In the genomic region with DNA sequence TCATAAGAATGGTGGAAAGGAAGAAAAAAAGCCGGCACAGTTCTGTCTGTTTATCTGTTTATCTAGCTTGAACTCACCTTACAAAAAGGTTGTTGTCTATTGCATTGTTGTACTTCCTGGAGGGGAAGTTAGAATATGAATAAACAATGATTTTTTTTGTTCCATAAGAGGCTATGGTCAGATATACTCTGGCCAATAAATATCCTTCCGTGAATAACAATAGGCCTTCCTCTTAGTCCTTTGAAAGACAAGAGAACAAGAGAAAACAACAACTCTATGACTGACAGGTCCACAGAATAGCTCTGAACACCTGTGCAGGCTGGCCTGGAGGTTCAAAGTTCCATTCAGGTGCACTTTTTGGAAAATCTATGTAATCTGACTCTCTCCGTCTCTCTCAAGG, we compare ENCODE assay signal across 31 cellular contexts.
DNase-seq lines count a peak whose midpoint lies in the region; ATAC-seq and TF ChIP-seq lines count a peak whose summit lies in the region.
"Had no signal": no experiment of that assay in that cellular context is flagged by ENCODE, and none has a peak within 500 bp of the region (broad histone marks: within the 10 kb centered on the region; RNA-seq: fewer than 3 reads in every experiment).

No MANE protein-coding gene starts in this region.

- H3K4me3 Mint-ChIP-seq in GM23338, result no peak overlapping the region
- no peak overlapping the region for H3K4me3 Mint-ChIP-seq in nephron
- H3K4me3 Mint-ChIP-seq in glutamatergic neuron (ENCODE audit: unreplicated experiment), result no peak overlapping the region
- H3K4me3 Mint-ChIP-seq: activated CD4-positive, alpha-beta memory T cell treated with anti-CD3 and anti-CD28 coated beads for 36 hours; activated T-cell treated with anti-CD3 and anti-CD28 coated beads, Interleukin-2, amount 50 U/mL, for 72 hours; CD4-positive, CD25-positive, alpha-beta regulatory T cell; T-helper 2 cell treated with Interferon-gamma antibody and Interleukin-4, amounts not matched to agents 5 μg/mL and 100 μg/mL, for 36 hours had no signal

- H3K36me3 ChIP-seq in GM23338 (ENCODE audit: insufficient read depth), result no peaks in the 10 kb centered on the region
- H3K36me3 ChIP-seq: right lobe of liver, stomach, thyroid gland, vagina had no signal

- H3K4me3 ChIP-seq in GM23338, result no peak overlapping the region
- H3K4me3 ChIP-seq: A549, hepatocyte, PC-9, right lobe of liver, stomach, thyroid gland, vagina had no signal

- peaks cover 3% of the 10 kb centered on the region; the same call in 1 of the 2 replicates for H3K9me2 ChIP-seq in GM23338 (ENCODE audit: insufficient read depth)

- H3K9me3 Mint-ChIP-seq in GM23338, result no peaks in the 10 kb centered on the region
- peaks cover 2% of the 10 kb centered on the region for H3K9me3 Mint-ChIP-seq in nephron
- H3K9me3 Mint-ChIP-seq in glutamatergic neuron (ENCODE audit: unreplicated experiment), result peaks cover 3% of the 10 kb centered on the region
- H3K9me3 Mint-ChIP-seq: activated CD4-positive, alpha-beta memory T cell treated with anti-CD3 and anti-CD28 coated beads for 36 hours; activated T-cell treated with anti-CD3 and anti-CD28 coated beads, Interleukin-2, amount 50 U/mL, for 72 hours; CD4-positive, CD25-positive, alpha-beta regulatory T cell; T-helper 2 cell treated with Interferon-gamma antibody and Interleukin-4, amounts not matched to agents 5 μg/mL and 100 μg/mL, for 36 hours had no signal

- peak; percentile 67 for DNase-seq in NCI-H2171 treated with DMSO at 0.1 percent for 48 hours (lab: John Stamatoyannopoulos, UW)
- no peak for DNase-seq in NCI-H2171 (lab: John Stamatoyannopoulos, UW)
- no peak for DNase-seq in GM23338 (ENCODE audit: low spot score)
- DNase-seq in SW480 (ENCODE audit: low spot score), result peak; percentile 96
- no peak for DNase-seq in medulla oblongata (ENCODE audit: extremely low spot score)
- DNase-seq in NCI-H1694 treated with DMSO at 0.1 percent for 48 hours (lab: John Stamatoyannopoulos, UW), result no peak
- no peak for DNase-seq in glutamatergic neuron
- DNase-seq: activated CD4-positive, alpha-beta memory T cell treated with anti-CD3 and anti-CD28 coated beads for 36 hours; activated CD4-positive, alpha-beta T cell treated with anti-CD3 and anti-CD28 coated beads for 1 hour; activated naive CD4-positive, alpha-beta T cell treated with Interleukin-2 at 50 U/mL for 16 hours; activated T-cell treated with anti-CD3 and anti-CD28 coated beads, Interleukin-2, amount 50 U/mL, for 72 hours; AML-193; CD4-positive, CD25-positive, alpha-beta regulatory T cell; cerebellar nuclear complex; foreskin melanocyte; left cardiac atrium; mesendoderm; MM.1S; NCI-H2081 treated with DMSO at 0.1 percent for 48 hours; NCI-H526 treated with DMSO at 0.1 percent for 48 hours; PC-9; right lobe of liver; stomach; thyroid gland had no signal

- no peak for ATAC-seq in GM23338
- ATAC-seq: A549; activated T-cell treated with anti-CD3 and anti-CD28 coated beads, Interleukin-2, amount 50 U/mL, for 72 hours had no signal

- no peak for TF ChIP-seq CTCF in GM23338 (conservative IDR thresholded peaks at IDR 0.05; ENCODE audit: low read depth in 2 of 2)
- TF ChIP-seq CTCF in nephron (IDR thresholded peaks at IDR 0.05; ENCODE audit: unreplicated experiment in 3 of 3), result no peak
- no peak for TF ChIP-seq CTCF in glutamatergic neuron (IDR thresholded peaks at IDR 0.05; ENCODE audit: partially characterized antibody, unreplicated experiment)

- H3K36me3 Mint-ChIP-seq in GM23338 (ENCODE audit: low read depth), result no peaks in the 10 kb centered on the region
- H3K36me3 Mint-ChIP-seq in nephron (ENCODE audit: low read depth), result no peaks in the 10 kb centered on the region
- H3K36me3 Mint-ChIP-seq in glutamatergic neuron (ENCODE audit: unreplicated experiment), result no peaks in the 10 kb centered on the region
- H3K36me3 Mint-ChIP-seq: activated CD4-positive, alpha-beta memory T cell treated with anti-CD3 and anti-CD28 coated beads for 36 hours; CD4-positive, CD25-positive, alpha-beta regulatory T cell had no signal

- no peaks in the 10 kb centered on the region for H3F3A ChIP-seq in GM23338 (replicated peaks; ENCODE audit: low read depth)

- H3K27me3 Mint-ChIP-seq in GM23338 (ENCODE audit: insufficient read depth, low read depth, poor library complexity) (peaks cover 4% of the 10 kb centered on the region), nephron (ENCODE audit: low read depth) (no peaks in the 10 kb centered on the region), glutamatergic neuron (ENCODE audit: unreplicated experiment) (no peaks in the 10 kb centered on the region)
- H3K27me3 Mint-ChIP-seq: activated CD4-positive, alpha-beta memory T cell treated with anti-CD3 and anti-CD28 coated beads for 36 hours; CD4-positive, CD25-positive, alpha-beta regulatory T cell; progenitor cell of endocrine pancreas had no signal

- H3K4me2 ChIP-seq in GM23338, result peak overlapping the region; percentile 31; the same call in 1 of the 2 replicates
- H3K4me2 ChIP-seq: A549, hepatocyte, KMS-11, PC-9 had no signal

- peaks cover 48% of the 10 kb centered on the region for H3K4me1 ChIP-seq in GM23338 (ENCODE audit: insufficient read depth)
- H3K4me1 ChIP-seq: right lobe of liver had no signal

- H2AFZ ChIP-seq in GM23338, result no peak overlapping the region
- H2AFZ ChIP-seq: hepatocyte, PC-9 had no signal

- H3K27ac Mint-ChIP-seq in GM23338 (no peak overlapping the region), nephron (peak overlapping the region; percentile 46 to 94 (median 69)), glutamatergic neuron (ENCODE audit: unreplicated experiment) (no peak overlapping the region)
- H3K27ac Mint-ChIP-seq: activated CD4-positive, alpha-beta memory T cell treated with anti-CD3 and anti-CD28 coated beads for 36 hours; activated T-cell treated with anti-CD3 and anti-CD28 coated beads, Interleukin-2, amount 50 U/mL, for 72 hours; progenitor cell of endocrine pancreas; T-helper 2 cell treated with Interferon-gamma antibody and Interleukin-4, amounts not matched to agents 5 μg/mL and 100 μg/mL, for 36 hours had no signal

- H3K27me3 ChIP-seq in GM23338 (ENCODE audit: insufficient read depth), result no peaks in the 10 kb centered on the region
- H3K27me3 ChIP-seq: hepatocyte, right lobe of liver, stomach, thyroid gland, vagina had no signal

- peak overlapping the region; percentile 56; the same call in 1 of the 2 replicates for H3K27ac ChIP-seq in GM23338 (ENCODE audit: low read depth)
- H3K27ac ChIP-seq: hepatocyte, KMS-11, PC-9, right lobe of liver, stomach, thyroid gland, vagina had no signal

- H4K20me1 ChIP-seq in GM23338 (replicated peaks; ENCODE audit: insufficient read depth), result no peaks in the 10 kb centered on the region

- H3K4me1 Mint-ChIP-seq in GM23338 (peaks cover 60% of the 10 kb centered on the region), nephron (peaks cover 69% of the 10 kb centered on the region), glutamatergic neuron (ENCODE audit: low read depth, unreplicated experiment) (peaks cover 21% of the 10 kb centered on the region)

- no peaks in the 10 kb centered on the region for H3K79me2 ChIP-seq in GM23338 (replicated peaks; ENCODE audit: insufficient read depth)
- H3K79me2 ChIP-seq: hepatocyte had no signal

TF ChIP-seq in GM23338, 12 proteins besides CTCF, POLR2A, EP300 and RAD21:
- TF ChIP-seq ZNF114 (CRISPR knock-in tag; IDR thresholded peaks at IDR 0.05) (no peak), NANOG (IDR thresholded peaks at IDR 0.05; ENCODE audit: borderline replicate concordance) (peak; percentile 40; the same call in 1 of the 2 replicates)

Comparison
In these comparisons a context has a peak if more than half of its experiments do, and no peak if none do; other contexts are left out.
1. DNase-seq: peak in NCI-H2171 treated with DMSO at 0.1 percent for 48 hours (single experiment) and SW480 (single experiment); none in NCI-H2171 (single experiment), GM23338 (single experiment), medulla oblongata (single experiment), NCI-H1694 treated with DMSO at 0.1 percent for 48 hours (single experiment) and glutamatergic neuron (single experiment).
2. H3K27ac Mint-ChIP-seq: peak in nephron (3 of 3); none in GM23338 (single experiment) and glutamatergic neuron (single experiment).